Comparison of ENCODE assay signal across 13 cellular contexts in genomic region chr19:6479836-6480398, GRCh38. TPM values are rescaled to one million over a fixed set of nuclear protein-coding genes. Genes with fewer than 3 reads are reported as not detected.
DNase-seq lines count a peak whose midpoint lies in the region; ATAC-seq and TF ChIP-seq lines count a peak whose summit lies in the region.
"Had no signal": no experiment of that assay in that cellular context is flagged by ENCODE, and none has a peak within 500 bp of the region (broad histone marks: within the 10 kb centered on the region; RNA-seq: fewer than 3 reads in every experiment).

No MANE protein-coding gene starts in this region.

- TF ChIP-seq CTCF in activated B cell treated with CpG ODN at 0.5 μM for 24 hours (IDR thresholded peaks at IDR 0.05) (no peak), natural killer cell (IDR thresholded peaks at IDR 0.05) (no peak)

- DNase-seq in activated CD8-positive, alpha-beta memory T cell treated with anti-CD3 and anti-CD28 coated beads, Interleukin-2, amount 10 ng/mL, durations not matched to agents 7 days and 5 days: no peak
- no peak for DNase-seq in activated CD8-positive, alpha-beta memory T cell treated with anti-CD3 and anti-CD28 coated beads, Interleukin-2, amount 50 U/mL, for 48 hours
- DNase-seq in activated B cell treated with CpG ODN at 0.5 μM for 24 hours: no peak
- DNase-seq in natural killer cell: no peak
- no peak for DNase-seq in G401 (ENCODE audit: low spot score)
- DNase-seq: kidney glomerular epithelial cell, NCI-H1694 treated with DMSO at 0.1 percent for 48 hours, NCI-H524, psoas muscle, trophoblast cell had no signal

- peaks cover 15% of the 10 kb centered on the region for H3K36me3 Mint-ChIP-seq in activated CD8-positive, alpha-beta memory T cell treated with anti-CD3 and anti-CD28 coated beads, Interleukin-2, amount 10 ng/mL, durations not matched to agents 7 days and 5 days
- H3K36me3 Mint-ChIP-seq in activated B cell treated with CpG ODN at 0.5 μM for 24 hours (ENCODE audit: low read depth): peaks cover 17% of the 10 kb centered on the region
- H3K36me3 Mint-ChIP-seq in natural killer cell: no peaks in the 10 kb centered on the region

- POLR2A ChIA-PET in activated B cell treated with CpG ODN at 0.5 μM for 24 hours (lab: Charles Lee): interaction anchor here (1.5 to 1.7 kb wide), 2 partner anchors 8 to 13 kb away, joined by 4 to 6 read pairs; no protein-coding TSS in a partner anchor

- H3K4me3 Mint-ChIP-seq in activated CD8-positive, alpha-beta memory T cell treated with anti-CD3 and anti-CD28 coated beads, Interleukin-2, amount 10 ng/mL, durations not matched to agents 7 days and 5 days: peak overlapping the region; percentile 97
- H3K4me3 Mint-ChIP-seq in activated B cell treated with CpG ODN at 0.5 μM for 24 hours (peak overlapping the region; percentile 91), natural killer cell (peak overlapping the region; percentile 94)

- CTCF ChIA-PET in activated CD8-positive, alpha-beta memory T cell treated with anti-CD3 and anti-CD28 coated beads, Interleukin-2, amount 10 ng/mL, durations not matched to agents 7 days and 5 days (lab: Charles Lee): interaction anchor here (2.6 kb wide), 1 partner anchor 23 kb away, joined by 23 read pairs; the partner anchor contains the start of gene TUBB4A
- CTCF ChIA-PET in activated B cell treated with CpG ODN at 0.5 μM for 24 hours (lab: Charles Lee): no interaction called here

- in situ Hi-C loops in G401 (cut with HindIII; ENCODE audit: low sequenced_read_pairs): no loop called here

- peaks cover 38% of the 10 kb centered on the region for H3K4me1 Mint-ChIP-seq in activated CD8-positive, alpha-beta memory T cell treated with anti-CD3 and anti-CD28 coated beads, Interleukin-2, amount 10 ng/mL, durations not matched to agents 7 days and 5 days
- H3K4me1 Mint-ChIP-seq in activated B cell treated with CpG ODN at 0.5 μM for 24 hours: peaks cover 29% of the 10 kb centered on the region
- H3K4me1 Mint-ChIP-seq in natural killer cell: peaks cover 41 to 46% of the 10 kb centered on the region in 2 donors

- no peaks in the 10 kb centered on the region for H3K27me3 Mint-ChIP-seq in activated CD8-positive, alpha-beta memory T cell treated with anti-CD3 and anti-CD28 coated beads, Interleukin-2, amount 10 ng/mL, durations not matched to agents 7 days and 5 days
- no peaks in the 10 kb centered on the region for H3K27me3 Mint-ChIP-seq in activated B cell treated with CpG ODN at 0.5 μM for 24 hours
- H3K27me3 Mint-ChIP-seq in natural killer cell (ENCODE audit: low read depth in 2 of 2): no peaks in the 10 kb centered on the region

- peak overlapping the region; percentile 97 for H3K27ac Mint-ChIP-seq in activated CD8-positive, alpha-beta memory T cell treated with anti-CD3 and anti-CD28 coated beads, Interleukin-2, amount 10 ng/mL, durations not matched to agents 7 days and 5 days
- H3K27ac Mint-ChIP-seq in activated B cell treated with CpG ODN at 0.5 μM for 24 hours (peak overlapping the region; percentile 89), natural killer cell (peak overlapping the region; percentile 95 to 99)

- ATAC-seq in activated CD8-positive, alpha-beta memory T cell treated with anti-CD3 and anti-CD28 coated beads, Interleukin-2, amount 10 ng/mL, durations not matched to agents 7 days and 5 days: no peak
- ATAC-seq in activated B cell treated with CpG ODN at 0.5 μM for 24 hours (ENCODE audit: low read depth) (no peak), natural killer cell (no peak), HG03457 (IDR thresholded peaks at IDR 0.05; ENCODE audit: unreplicated experiment) (no peak)
- ATAC-seq: Panc1, psoas muscle had no signal

- intact Hi-C loops in activated B cell treated with CpG ODN at 0.5 μM for 24 hours (cut with micrococcal nuclease): no loop called here
- intact Hi-C loops in natural killer cell (cut with micrococcal nuclease): loop anchor here (2.0 kb wide), 1 partner anchor 19 kb away; no protein-coding TSS in a partner anchor

- no peaks in the 10 kb centered on the region for H3K9me3 Mint-ChIP-seq in activated CD8-positive, alpha-beta memory T cell treated with anti-CD3 and anti-CD28 coated beads, Interleukin-2, amount 10 ng/mL, durations not matched to agents 7 days and 5 days (ENCODE audit: low read depth)
- no peaks in the 10 kb centered on the region for H3K9me3 Mint-ChIP-seq in activated B cell treated with CpG ODN at 0.5 μM for 24 hours
- no peaks in the 10 kb centered on the region for H3K9me3 Mint-ChIP-seq in natural killer cell

RNA-seq across cellular contexts. Expression of gene DENND1C, which starts 1.7 kb away (rescaled TPM):
- total RNA-seq in activated CD8-positive, alpha-beta memory T cell treated with anti-CD3 and anti-CD28 coated beads, Interleukin-2, amount 10 ng/mL, durations not matched to agents 7 days and 5 days: 100 to 1,000 TPM; 100 to 113 TPM
- total RNA-seq in activated B cell treated with CpG ODN at 0.5 μM for 24 hours (90.0 and 95.1 TPM in 2 replicates), natural killer cell (100 to 1,000 TPM; 175 to 197 (median 188) TPM)
- total RNA-seq in G401 (2014; rRNA removed; shearing (Covaris generic)): not detected in 2 replicates

RNA-seq across cellular contexts. Expression of gene CRB3, which starts 15.8 kb away (rescaled TPM):
- under 1 TPM; 0.45 to 0.55 TPM for total RNA-seq in activated CD8-positive, alpha-beta memory T cell treated with anti-CD3 and anti-CD28 coated beads, Interleukin-2, amount 10 ng/mL, durations not matched to agents 7 days and 5 days
- total RNA-seq in activated B cell treated with CpG ODN at 0.5 μM for 24 hours: 8.4 and 8.6 TPM in 2 replicates
- 1 to 10 TPM in 1 of 3 donors, under 1 TPM in 1, not detected in 1; 0.59 to 1.1 TPM for total RNA-seq in natural killer cell
- total RNA-seq in G401 (2014; rRNA removed; shearing (Covaris generic)): 1.9 TPM in 1 of 2 replicates, not detected in the other
- total RNA-seq: psoas muscle; T-helper 1 cell treated with Interleukin-12 subunit alpha and Interleukin-12 subunit beta and Interleukin-4 antibody, amounts not matched to agents 30 ng/mL and 1 ng/mL, for 36 hours had no signal

RNA-seq across cellular contexts. Expression of gene SLC25A23, which starts 20.3 kb away (rescaled TPM):
- total RNA-seq in activated CD8-positive, alpha-beta memory T cell treated with anti-CD3 and anti-CD28 coated beads, Interleukin-2, amount 10 ng/mL, durations not matched to agents 7 days and 5 days: 10 to 100 TPM; 25.2 to 27.9 TPM
- total RNA-seq in activated B cell treated with CpG ODN at 0.5 μM for 24 hours: 50.1 and 50.4 TPM in 2 replicates
- 10 to 100 TPM in 1 of 3 donors, 1 to 10 TPM in 2; 7.8 to 10.5 (median 8.7) TPM for total RNA-seq in natural killer cell
- 57.6 and 60.6 TPM in 2 replicates for total RNA-seq in G401 (2014; rRNA removed; shearing (Covaris generic))

RNA-seq across cellular contexts. Expression of gene TUBB4A, which starts 22.2 kb away (rescaled TPM):
- 1 to 10 TPM; 7.5 to 8.1 TPM for total RNA-seq in activated CD8-positive, alpha-beta memory T cell treated with anti-CD3 and anti-CD28 coated beads, Interleukin-2, amount 10 ng/mL, durations not matched to agents 7 days and 5 days
- total RNA-seq in activated B cell treated with CpG ODN at 0.5 μM for 24 hours (13.2 and 16.8 TPM in 2 replicates), natural killer cell (1 to 10 TPM in 2 of 3 donors, under 1 TPM in 1; 0.40 to 2.6 (median 1.8) TPM)
- 2.1 and 3.3 TPM in 2 replicates for total RNA-seq in G401 (2014; rRNA removed; shearing (Covaris generic))

RNA-seq across cellular contexts. Expression of gene SLC25A41, which starts 46.4 kb away (rescaled TPM):
- total RNA-seq in activated CD8-positive, alpha-beta memory T cell treated with anti-CD3 and anti-CD28 coated beads, Interleukin-2, amount 10 ng/mL, durations not matched to agents 7 days and 5 days: under 1 TPM; 0.44 to 0.52 TPM
- total RNA-seq in activated B cell treated with CpG ODN at 0.5 μM for 24 hours: 0.40 and 0.69 TPM in 2 replicates
- not detected for total RNA-seq in natural killer cell
- total RNA-seq in G401 (2014; rRNA removed; shearing (Covaris generic)): 1.3 TPM in 1 of 2 replicates, not detected in the other

Comparison
In these comparisons a context has a peak if more than half of its experiments do, and no peak if none do; other contexts are left out.
1. RNA of gene DENND1C, which starts 1.7 kb away (total RNA-seq): 175 to 197 TPM in natural killer cell, 100 to 113 TPM in activated CD8-positive, alpha-beta memory T cell treated with anti-CD3 and anti-CD28 coated beads, Interleukin-2, amount 10 ng/mL, durations not matched to agents 7 days and 5 days and 90.0 to 95.1 TPM in activated B cell treated with CpG ODN at 0.5 μM for 24 hours; not detected in G401; every median in the first group is over 10 times any median in the second.
2. Peak in every context shown above with its lines, with median percentiles within 50 percentile points of each other: H3K27ac Mint-ChIP-seq and H3K4me3 Mint-ChIP-seq.